ENCODE assay signal across 12 cellular contexts in the genomic region with DNA sequence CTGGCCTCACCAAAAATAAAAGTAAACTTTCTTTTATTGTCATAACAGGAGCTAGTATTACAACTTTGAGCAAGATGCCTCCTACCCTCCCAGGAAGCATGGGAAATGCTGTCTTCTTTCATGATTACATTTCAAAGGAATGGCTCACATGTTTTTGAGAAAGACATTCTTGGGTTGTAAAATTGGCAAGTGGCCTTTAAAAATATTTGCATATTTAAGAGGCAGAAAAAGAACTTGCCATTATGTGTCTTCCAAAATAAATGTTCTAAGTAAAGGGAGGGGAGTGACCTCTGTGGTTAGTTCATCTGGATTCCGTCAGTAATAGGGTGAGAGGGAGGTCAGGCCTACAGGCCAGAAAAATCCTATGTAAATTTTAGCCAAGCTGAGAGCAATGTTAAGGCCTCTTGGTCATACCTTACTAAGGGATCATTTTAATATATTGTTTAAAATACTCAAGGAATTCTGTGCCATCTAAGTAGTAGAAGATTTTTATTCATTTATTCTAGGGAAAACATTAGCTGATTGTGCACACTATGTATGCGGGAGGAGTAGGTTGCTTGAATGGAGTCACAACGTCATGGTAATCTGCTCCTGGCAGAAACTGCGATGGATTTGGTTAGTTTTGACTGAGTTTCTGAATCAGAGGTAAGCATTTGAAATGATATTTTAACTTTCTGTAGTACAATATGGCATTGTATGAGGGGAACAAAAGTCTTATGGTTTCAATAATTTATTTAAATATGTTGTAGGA.
DNase-seq lines count a peak whose midpoint lies in the region; ATAC-seq, FAIRE-seq and TF ChIP-seq lines count a peak whose summit lies in the region.
"Had no signal": no experiment of that assay in that cellular context is flagged by ENCODE, and none has a peak within 500 bp of the region (broad histone marks: within the 10 kb centered on the region; RNA-seq: fewer than 3 reads in every experiment).

No MANE protein-coding gene starts in this region.

- no peak overlapping the region for H3K27ac Mint-ChIP-seq in WTC11
- no peak overlapping the region for H3K27ac Mint-ChIP-seq in neural progenitor cell
- no peak overlapping the region for H3K27ac Mint-ChIP-seq in stimulated activated naive B cell treated with anti-CD40 and anti-IgM and Interleukin-4, amounts not matched to agents 10 μg/mL and 1 μg/mL and 100 μg/mL, for 72 hours
- H3K27ac Mint-ChIP-seq: naive B cell had no signal

- H3K4me1 Mint-ChIP-seq in WTC11, result peaks cover 11% of the 10 kb centered on the region; the same call in 1 of the 2 replicates
- no peaks in the 10 kb centered on the region for H3K4me1 Mint-ChIP-seq in neural progenitor cell
- H3K4me1 Mint-ChIP-seq in stimulated activated naive B cell treated with anti-CD40 and anti-IgM and Interleukin-4, amounts not matched to agents 10 μg/mL and 1 μg/mL and 100 μg/mL, for 72 hours, result no peaks in the 10 kb centered on the region
- H3K4me1 Mint-ChIP-seq: naive B cell had no signal

- no peaks in the 10 kb centered on the region for H3K4me1 ChIP-seq in neural progenitor cell

- H3K4me3 ChIP-seq in neural progenitor cell, result no peak overlapping the region

- CTCF ChIA-PET in WTC11 (lab: Charles Lee), result interaction anchor here (0.5 kb wide), 1 partner anchor 158 kb away, joined by 3 read pairs; no protein-coding TSS in a partner anchor

- DNase-seq in HTR-8/SVneo (ENCODE audit: insufficient read length, low spot score) (peak; percentile 43), WTC11 (ENCODE audit: low spot score) (no peak), fibroblast of the conjunctiva (ENCODE audit: low read depth) (peak; percentile 90), sciatic nerve (ENCODE audit: low spot score) (no peak), RKO (ENCODE audit: low spot score) (no peak), NCI-H1930 (lab: John Stamatoyannopoulos, UW) (no peak), neural progenitor cell (ENCODE audit: low spot score) (no peak)
- no peak for DNase-seq in stimulated activated naive B cell treated with anti-CD40 and anti-IgM and Interleukin-4, amounts not matched to agents 10 μg/mL and 1 μg/mL and 100 μg/mL, for 72 hours
- DNase-seq: activated CD4-positive, alpha-beta T cell treated with anti-CD3 and anti-CD28 coated beads, Interleukin-2, amount 50 U/mL, for 1 hour; activated naive CD4-positive, alpha-beta T cell; naive B cell; NCI-H446 treated with DMSO at 0.1 percent for 48 hours had no signal

- no peaks in the 10 kb centered on the region for H3F3A ChIP-seq in neural progenitor cell (ENCODE audit: low read depth)

- H3K27me3 ChIP-seq in neural progenitor cell, result no peaks in the 10 kb centered on the region

- H3K36me3 Mint-ChIP-seq in WTC11, result peaks cover 23% of the 10 kb centered on the region
- no peaks in the 10 kb centered on the region for H3K36me3 Mint-ChIP-seq in neural progenitor cell
- no peaks in the 10 kb centered on the region for H3K36me3 Mint-ChIP-seq in stimulated activated naive B cell treated with anti-CD40 and anti-IgM and Interleukin-4, amounts not matched to agents 10 μg/mL and 1 μg/mL and 100 μg/mL, for 72 hours
- H3K36me3 Mint-ChIP-seq: naive B cell had no signal

- no peak overlapping the region for H3K9ac ChIP-seq in neural progenitor cell

- H4K20me1 ChIP-seq in neural progenitor cell (ENCODE audit: low read depth), result no peaks in the 10 kb centered on the region

- H3K4me2 ChIP-seq in neural progenitor cell, result no peak overlapping the region

- POLR2A ChIA-PET in WTC11 (lab: Charles Lee), result no interaction called here

- H3K36me3 ChIP-seq in neural progenitor cell, result peaks cover 7% of the 10 kb centered on the region

- FAIRE-seq in HTR-8/SVneo (lab: Jason Lieb, UNC), result peak; percentile 90

- ATAC-seq in WTC11 (peak; percentile 62), sciatic nerve (peak; percentile 99)
- no peak for ATAC-seq in stimulated activated naive B cell treated with anti-CD40 and anti-IgM and Interleukin-4, amounts not matched to agents 10 μg/mL and 1 μg/mL and 100 μg/mL, for 72 hours (replicated peaks)

- H3K79me2 ChIP-seq in neural progenitor cell (ENCODE audit: low read depth), result no peaks in the 10 kb centered on the region

- TF ChIP-seq CTCF in WTC11 (IDR thresholded peaks at IDR 0.05) (no peak), neural progenitor cell (IDR thresholded peaks at IDR 0.05) (no peak)

- H3K9me3 Mint-ChIP-seq in WTC11 (peaks cover 42% of the 10 kb centered on the region), neural progenitor cell (peaks cover 10% of the 10 kb centered on the region)
- peaks cover 7 to 14% of the 10 kb centered on the region in 2 donors for H3K9me3 Mint-ChIP-seq in stimulated activated naive B cell treated with anti-CD40 and anti-IgM and Interleukin-4, amounts not matched to agents 10 μg/mL and 1 μg/mL and 100 μg/mL, for 72 hours

- no peak overlapping the region for H3K4me3 Mint-ChIP-seq in WTC11
- H3K4me3 Mint-ChIP-seq in neural progenitor cell, result no peak overlapping the region
- H3K4me3 Mint-ChIP-seq in stimulated activated naive B cell treated with anti-CD40 and anti-IgM and Interleukin-4, amounts not matched to agents 10 μg/mL and 1 μg/mL and 100 μg/mL, for 72 hours, result no peak overlapping the region
- H3K4me3 Mint-ChIP-seq: naive B cell had no signal

- no peak overlapping the region for H2AFZ ChIP-seq in neural progenitor cell (replicated peaks)

- peaks cover 5% of the 10 kb centered on the region for H3K9me3 ChIP-seq in neural progenitor cell (ENCODE audit: low read depth)

- H3K27ac ChIP-seq in neural progenitor cell, result no peak overlapping the region

- H3K27me3 Mint-ChIP-seq in WTC11 (ENCODE audit: low read depth) (peaks cover 21% of the 10 kb centered on the region), neural progenitor cell (ENCODE audit: insufficient read depth, low read depth) (no peaks in the 10 kb centered on the region)
- H3K27me3 Mint-ChIP-seq in stimulated activated naive B cell treated with anti-CD40 and anti-IgM and Interleukin-4, amounts not matched to agents 10 μg/mL and 1 μg/mL and 100 μg/mL, for 72 hours, result no peaks in the 10 kb centered on the region
- H3K27me3 Mint-ChIP-seq: naive B cell had no signal

- intact Hi-C loops in sciatic nerve (cut with DNase I), result no loop called here

TF ChIP-seq in WTC11, 78 proteins besides CTCF, POLR2A, EP300 and RAD21:
- TF ChIP-seq ZNF317 (CRISPR knock-in tag; IDR thresholded peaks at IDR 0.05; ENCODE audit: borderline replicate concordance, low read depth) (no peak), FOXP1 (CRISPR knock-in tag; IDR thresholded peaks at IDR 0.05; ENCODE audit: borderline replicate concordance) (no peak), ZNF263 (CRISPR knock-in tag; IDR thresholded peaks at IDR 0.05; ENCODE audit: low read depth) (no peak), IRF2 (CRISPR knock-in tag; IDR thresholded peaks at IDR 0.05; ENCODE audit: borderline replicate concordance, low read depth) (no peak), GTF2I (CRISPR knock-in tag; conservative IDR thresholded peaks at IDR 0.05) (no peak), FOXK1 (CRISPR knock-in tag; IDR thresholded peaks at IDR 0.05) (no peak), RORB (CRISPR knock-in tag; IDR thresholded peaks at IDR 0.05) (no peak), GABPB1 (CRISPR knock-in tag; IDR thresholded peaks at IDR 0.05) (no peak), ZNF416 (CRISPR knock-in tag; IDR thresholded peaks at IDR 0.05) (no peak), SOX15 (CRISPR knock-in tag; IDR thresholded peaks at IDR 0.05) (no peak), TCF7 (CRISPR knock-in tag; IDR thresholded peaks at IDR 0.05; ENCODE audit: low read depth) (no peak), EMX1 (CRISPR knock-in tag; IDR thresholded peaks at IDR 0.05) (no peak), ZNF138 (CRISPR knock-in tag; conservative IDR thresholded peaks at IDR 0.05) (no peak), ZNF232 (CRISPR knock-in tag; IDR thresholded peaks at IDR 0.05) (no peak), ZNF671 (CRISPR knock-in tag; IDR thresholded peaks at IDR 0.05) (no peak), ZNF423 (CRISPR knock-in tag; IDR thresholded peaks at IDR 0.05) (no peak)
- TF ChIP-seq, protein P1, sequence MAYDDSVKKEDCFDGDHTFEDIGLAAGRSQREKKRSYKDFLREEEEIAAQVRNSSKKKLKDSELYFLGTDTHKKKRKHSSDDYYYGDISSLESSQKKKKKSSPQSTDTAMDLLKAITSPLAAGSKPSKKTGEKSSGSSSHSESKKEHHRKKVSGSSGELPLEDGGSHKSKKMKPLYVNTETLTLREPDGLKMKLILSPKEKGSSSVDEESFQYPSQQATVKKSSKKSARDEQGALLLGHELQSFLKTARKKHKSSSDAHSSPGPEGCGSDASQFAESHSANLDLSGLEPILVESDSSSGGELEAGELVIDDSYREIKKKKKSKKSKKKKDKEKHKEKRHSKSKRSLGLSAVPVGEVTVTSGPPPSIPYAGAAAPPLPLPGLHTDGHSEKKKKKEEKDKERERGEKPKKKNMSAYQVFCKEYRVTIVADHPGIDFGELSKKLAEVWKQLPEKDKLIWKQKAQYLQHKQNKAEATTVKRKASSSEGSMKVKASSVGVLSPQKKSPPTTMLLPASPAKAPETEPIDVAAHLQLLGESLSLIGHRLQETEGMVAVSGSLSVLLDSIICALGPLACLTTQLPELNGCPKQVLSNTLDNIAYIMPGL (CRISPR knock-in tag; IDR thresholded peaks at IDR 0.05), result no peak
- TF ChIP-seq, protein P2, sequence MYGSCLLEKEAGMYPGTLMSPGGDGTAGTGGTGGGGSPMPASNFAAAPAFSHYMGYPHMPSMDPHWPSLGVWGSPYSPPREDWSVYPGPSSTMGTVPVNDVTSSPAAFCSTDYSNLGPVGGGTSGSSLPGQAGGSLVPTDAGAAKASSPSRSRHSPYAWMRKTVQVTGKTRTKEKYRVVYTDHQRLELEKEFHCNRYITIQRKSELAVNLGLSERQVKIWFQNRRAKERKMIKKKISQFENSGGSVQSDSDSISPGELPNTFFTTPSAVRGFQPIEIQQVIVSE (CRISPR knock-in tag; IDR thresholded peaks at IDR 0.05; ENCODE audit: borderline replicate concordance), result no peak
- TF ChIP-seq, protein P3, sequence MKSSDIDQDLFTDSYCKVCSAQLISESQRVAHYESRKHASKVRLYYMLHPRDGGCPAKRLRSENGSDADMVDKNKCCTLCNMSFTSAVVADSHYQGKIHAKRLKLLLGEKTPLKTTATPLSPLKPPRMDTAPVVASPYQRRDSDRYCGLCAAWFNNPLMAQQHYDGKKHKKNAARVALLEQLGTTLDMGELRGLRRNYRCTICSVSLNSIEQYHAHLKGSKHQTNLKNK (CRISPR knock-in tag; IDR thresholded peaks at IDR 0.05), result no peak

Comparison
In these comparisons a context has a peak if more than half of its experiments do, and no peak if none do; other contexts are left out.
1. DNase-seq: peak in HTR-8/SVneo (single experiment) and fibroblast of the conjunctiva (single experiment); none in WTC11 (single experiment), sciatic nerve (single experiment), RKO (single experiment), NCI-H1930 (0 of 2), neural progenitor cell (single experiment) and stimulated activated naive B cell treated with anti-CD40 and anti-IgM and Interleukin-4, amounts not matched to agents 10 μg/mL and 1 μg/mL and 100 μg/mL, for 72 hours (single experiment).
2. ATAC-seq: peak in WTC11 (single experiment) and sciatic nerve (single experiment); none in stimulated activated naive B cell treated with anti-CD40 and anti-IgM and Interleukin-4, amounts not matched to agents 10 μg/mL and 1 μg/mL and 100 μg/mL, for 72 hours (0 of 2).